Comparison of ENCODE assay signal across 1 cellular context in genomic region chr2:145797692-145798091, GRCh38.
TF ChIP-seq lines count a peak whose summit lies in the region.

No MANE protein-coding gene starts in this region.

TF ChIP-seq in SK-N-SH, 30 proteins besides CTCF, POLR2A, EP300 and RAD21 (continued from another document):
- TF ChIP-seq RXRA (IDR thresholded peaks at IDR 0.05; ENCODE audit: borderline replicate concordance, low read depth): peak; percentile 33; the same call in 1 of the 2 replicates
- no peak for TF ChIP-seq GABPA (IDR thresholded peaks at IDR 0.05; ENCODE audit: low read depth)
- TF ChIP-seq SIN3A (IDR thresholded peaks at IDR 0.05; ENCODE audit: borderline replicate concordance, low read depth, low read length): no peak
- no peak for TF ChIP-seq RFX5 (IDR thresholded peaks at IDR 0.05; ENCODE audit: low read length)
- no peak for TF ChIP-seq IRF3 (IDR thresholded peaks at IDR 0.05; ENCODE audit: low read depth, low read length)
- no peak for TF ChIP-seq EZH2phosphoT487 (IDR thresholded peaks at IDR 0.05; ENCODE audit: borderline replicate concordance, low read depth)
- no peak for TF ChIP-seq FOXJ3 (CRISPR knock-in tag; IDR thresholded peaks at IDR 0.05)
- no peak for TF ChIP-seq GATA2 (CRISPR knock-in tag; IDR thresholded peaks at IDR 0.05)
- TF ChIP-seq MAX (IDR thresholded peaks at IDR 0.05; ENCODE audit: low read depth): no peak
- TF ChIP-seq ELF1 (IDR thresholded peaks at IDR 0.05): no peak
- no peak for TF ChIP-seq SMC3 (IDR thresholded peaks at IDR 0.05; ENCODE audit: low read depth, low read length)
- 0 out of 2 replicates have a peak, but pooled peaks have one; percentile 15 for TF ChIP-seq MEF2A (IDR thresholded peaks at IDR 0.05; ENCODE audit: borderline replicate concordance, low read depth)
- TF ChIP-seq PBX3 (IDR thresholded peaks at IDR 0.05): peak; percentile 89
- TF ChIP-seq FOXM1 (IDR thresholded peaks at IDR 0.05; ENCODE audit: low read depth): no peak
- no peak for TF ChIP-seq YY1 (IDR thresholded peaks at IDR 0.05; ENCODE audit: low read depth)
- no peak for TF ChIP-seq NRF1 (IDR thresholded peaks at IDR 0.05; ENCODE audit: low read depth, low read length)
- TF ChIP-seq POLR2AphosphoS5 (IDR thresholded peaks at IDR 0.05; ENCODE audit: low read depth, low read length): peak; percentile 31; the same call in 1 of the 2 replicates
- TF ChIP-seq FOSL2 (IDR thresholded peaks at IDR 0.05; ENCODE audit: borderline replicate concordance, low read depth): peak; percentile 90
- TF ChIP-seq USF1 (IDR thresholded peaks at IDR 0.05; ENCODE audit: borderline replicate concordance, low read depth): no peak
- peak; percentile 92 for TF ChIP-seq JUND (IDR thresholded peaks at IDR 0.05)
- TF ChIP-seq ZBTB33 (IDR thresholded peaks at IDR 0.05; ENCODE audit: borderline replicate concordance, low read depth): no peak
- TF ChIP-seq RCOR1 (IDR thresholded peaks at IDR 0.05; ENCODE audit: low read length): no peak
- peak; percentile 92 for TF ChIP-seq TCF12 (IDR thresholded peaks at IDR 0.05)
- TF ChIP-seq TEAD4 (IDR thresholded peaks at IDR 0.05; ENCODE audit: borderline replicate concordance, insufficient read depth): no peak
- TF ChIP-seq NFIC (IDR thresholded peaks at IDR 0.05; ENCODE audit: borderline replicate concordance): peak; percentile 40; the same call in 1 of the 2 replicates
- no peak for TF ChIP-seq USF2 (IDR thresholded peaks at IDR 0.05; ENCODE audit: borderline replicate concordance, low read depth, low read length)
- TF ChIP-seq MXI1 (IDR thresholded peaks at IDR 0.05; ENCODE audit: low read depth, low read length): no peak
